Comparison of ENCODE assay signal across 17 cellular contexts in genomic region chr2:22253171-22253570, GRCh38.
"Had no signal": no experiment of that assay in that cellular context is flagged by ENCODE, and none has a peak within 500 bp of the region (broad histone marks: within the 10 kb centered on the region; RNA-seq: fewer than 3 reads in every experiment).

No MANE protein-coding gene starts in this region.

- H3K4me1 ChIP-seq: esophagus squamous epithelium, gastroesophageal sphincter had no signal

- H3K4me3 ChIP-seq: esophagus squamous epithelium, gastroesophageal sphincter, ovary had no signal

- DNase-seq: effector memory CD8-positive, alpha-beta T cell; esophagus squamous epithelium; foreskin fibroblast; glutamatergic neuron; natural killer cell; nucleus accumbens; ovary; right cardiac atrium; small intestine; stimulated activated CD4-positive, alpha-beta T cell treated with anti-CD3 and anti-CD28 coated beads, Interleukin-12 subunit alpha, Interleukin-12 subunit beta, amount 100 ng/mL, for 4 hours; stimulated activated naive CD4-positive, alpha-beta T cell; trophoblast cell had no signal

- H3K9me3 Mint-ChIP-seq: dendritic cell treated with granulocyte-macrophage colony-stimulating factor and Interleukin-4, amounts not matched to agents 40 ng/mL and 50 ng/mL, for 4 days; mesothelial cell of epicardium; neural crest cell had no signal

- H3K9me3 ChIP-seq: esophagus squamous epithelium, gastroesophageal sphincter, ovary had no signal

- H3K27ac Mint-ChIP-seq: dendritic cell treated with granulocyte-macrophage colony-stimulating factor and Interleukin-4, amounts not matched to agents 40 ng/mL and 50 ng/mL, for 4 days; effector memory CD8-positive, alpha-beta T cell; mesothelial cell of epicardium; natural killer cell had no signal

- H3K27ac ChIP-seq: esophagus squamous epithelium, gastroesophageal sphincter, ovary had no signal

- H3K36me3 ChIP-seq: esophagus squamous epithelium, gastroesophageal sphincter, ovary had no signal

- H3K4me1 Mint-ChIP-seq: mesothelial cell of epicardium, natural killer cell had no signal

- H3K27me3 ChIP-seq: esophagus squamous epithelium, gastroesophageal sphincter, ovary had no signal

- H3K4me3 Mint-ChIP-seq: dendritic cell treated with granulocyte-macrophage colony-stimulating factor and Interleukin-4, amounts not matched to agents 40 ng/mL and 50 ng/mL, for 4 days; effector memory CD8-positive, alpha-beta T cell; mesothelial cell of epicardium; natural killer cell; neural crest cell had no signal

- H3K36me3 Mint-ChIP-seq: mesothelial cell of epicardium, natural killer cell had no signal

- H3K27me3 Mint-ChIP-seq: effector memory CD8-positive, alpha-beta T cell had no signal

- ATAC-seq: effector memory CD8-positive, alpha-beta T cell; gastroesophageal sphincter; left lobe of liver; natural killer cell; right cardiac atrium had no signal
